Comparison of ENCODE assay signal across 2 cellular contexts in the genomic region with DNA sequence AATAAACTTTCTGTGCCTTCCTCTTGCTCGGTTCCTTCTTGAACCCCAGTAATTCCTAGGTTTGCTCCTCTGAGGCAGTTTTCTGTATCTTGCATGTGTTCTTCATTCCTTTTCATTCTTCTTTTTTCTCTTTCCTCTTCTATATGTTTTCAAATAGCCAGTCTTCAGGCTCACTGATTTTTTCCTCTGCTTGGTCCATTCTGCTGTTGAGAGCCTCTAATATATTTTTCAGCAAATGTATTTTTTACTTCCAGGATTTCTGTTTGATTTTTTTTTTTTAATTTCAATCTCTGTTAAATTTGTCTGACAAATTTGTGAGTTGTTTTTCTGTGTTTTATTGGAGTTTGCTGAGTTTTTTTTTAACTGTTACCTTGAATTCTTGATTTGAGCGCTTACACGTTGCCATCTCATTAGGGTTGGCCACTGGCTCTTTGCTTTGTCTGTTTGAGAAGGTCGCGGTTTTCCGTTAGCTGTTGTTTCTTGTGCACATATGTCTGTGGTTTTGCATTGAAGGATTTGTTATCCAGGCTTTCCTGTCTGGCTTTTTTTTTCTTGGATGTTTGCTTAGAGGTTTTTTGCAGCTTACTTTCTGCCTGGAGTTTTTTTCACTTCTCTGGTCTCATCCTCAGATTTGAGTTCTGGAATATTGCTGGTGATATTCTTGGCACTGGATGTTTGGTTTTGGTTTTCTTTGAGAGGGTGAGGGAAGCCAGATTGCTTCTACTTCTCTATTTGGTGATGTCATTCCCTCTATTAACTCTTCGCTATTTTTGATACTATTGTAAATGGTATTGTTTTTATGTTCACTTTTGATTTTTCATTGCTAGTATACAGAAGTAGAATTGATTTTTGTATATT.
TF ChIP-seq lines count a peak whose summit lies in the region.

No MANE protein-coding gene starts in this region.

TF ChIP-seq in HEK293, 187 proteins besides CTCF, POLR2A, EP300 and RAD21:
- TF ChIP-seq, protein P1, sequence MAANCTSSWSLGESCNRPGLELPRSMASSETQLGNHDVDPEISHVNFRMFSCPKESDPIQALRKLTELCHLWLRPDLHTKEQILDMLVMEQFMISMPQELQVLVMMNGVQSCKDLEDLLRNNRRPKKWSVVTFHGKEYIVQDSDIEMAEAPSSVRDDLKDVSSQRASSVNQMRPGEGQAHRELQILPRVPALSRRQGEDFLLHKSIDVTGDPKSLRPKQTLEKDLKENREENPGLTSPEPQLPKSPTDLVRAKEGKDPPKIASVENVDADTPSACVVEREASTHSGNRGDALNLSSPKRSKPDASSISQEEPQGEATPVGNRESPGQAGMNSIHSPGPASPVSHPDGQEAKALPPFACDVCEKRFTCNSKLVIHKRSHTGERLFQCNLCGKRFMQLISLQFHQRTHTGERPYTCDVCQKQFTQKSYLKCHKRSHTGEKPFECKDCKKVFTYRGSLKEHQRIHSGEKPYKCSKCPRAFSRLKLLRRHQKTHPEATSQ (tag by site-specific recombination; IDR thresholded peaks at IDR 0.05) = no peak
- TF ChIP-seq HOXC10 (CRISPR knock-in tag; IDR thresholded peaks at IDR 0.05) = no peak
- TF ChIP-seq, protein P2, sequence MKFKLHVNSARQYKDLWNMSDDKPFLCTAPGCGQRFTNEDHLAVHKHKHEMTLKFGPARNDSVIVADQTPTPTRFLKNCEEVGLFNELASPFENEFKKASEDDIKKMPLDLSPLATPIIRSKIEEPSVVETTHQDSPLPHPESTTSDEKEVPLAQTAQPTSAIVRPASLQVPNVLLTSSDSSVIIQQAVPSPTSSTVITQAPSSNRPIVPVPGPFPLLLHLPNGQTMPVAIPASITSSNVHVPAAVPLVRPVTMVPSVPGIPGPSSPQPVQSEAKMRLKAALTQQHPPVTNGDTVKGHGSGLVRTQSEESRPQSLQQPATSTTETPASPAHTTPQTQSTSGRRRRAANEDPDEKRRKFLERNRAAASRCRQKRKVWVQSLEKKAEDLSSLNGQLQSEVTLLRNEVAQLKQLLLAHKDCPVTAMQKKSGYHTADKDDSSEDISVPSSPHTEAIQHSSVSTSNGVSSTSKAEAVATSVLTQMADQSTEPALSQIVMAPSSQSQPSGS (tag by site-specific recombination; IDR thresholded peaks at IDR 0.05; ENCODE audit: low read depth) = peak; percentile 39; the same call in 1 of the 2 replicates
- TF ChIP-seq ZNF830 (tag by site-specific recombination; IDR thresholded peaks at IDR 0.05; ENCODE audit: low read depth) = no peak
- TF ChIP-seq, protein P3, sequence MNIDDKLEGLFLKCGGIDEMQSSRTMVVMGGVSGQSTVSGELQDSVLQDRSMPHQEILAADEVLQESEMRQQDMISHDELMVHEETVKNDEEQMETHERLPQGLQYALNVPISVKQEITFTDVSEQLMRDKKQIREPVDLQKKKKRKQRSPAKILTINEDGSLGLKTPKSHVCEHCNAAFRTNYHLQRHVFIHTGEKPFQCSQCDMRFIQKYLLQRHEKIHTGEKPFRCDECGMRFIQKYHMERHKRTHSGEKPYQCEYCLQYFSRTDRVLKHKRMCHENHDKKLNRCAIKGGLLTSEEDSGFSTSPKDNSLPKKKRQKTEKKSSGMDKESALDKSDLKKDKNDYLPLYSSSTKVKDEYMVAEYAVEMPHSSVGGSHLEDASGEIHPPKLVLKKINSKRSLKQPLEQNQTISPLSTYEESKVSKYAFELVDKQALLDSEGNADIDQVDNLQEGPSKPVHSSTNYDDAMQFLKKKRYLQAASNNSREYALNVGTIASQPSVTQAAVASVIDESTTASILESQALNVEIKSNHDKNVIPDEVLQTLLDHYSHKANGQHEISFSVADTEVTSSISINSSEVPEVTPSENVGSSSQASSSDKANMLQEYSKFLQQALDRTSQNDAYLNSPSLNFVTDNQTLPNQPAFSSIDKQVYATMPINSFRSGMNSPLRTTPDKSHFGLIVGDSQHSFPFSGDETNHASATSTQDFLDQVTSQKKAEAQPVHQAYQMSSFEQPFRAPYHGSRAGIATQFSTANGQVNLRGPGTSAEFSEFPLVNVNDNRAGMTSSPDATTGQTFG (tag by site-specific recombination; IDR thresholded peaks at IDR 0.05; ENCODE audit: borderline replicate concordance) = no peak

TF ChIP-seq in K562, 482 proteins besides CTCF, POLR2A, EP300 and RAD21:
- TF ChIP-seq, protein P4, sequence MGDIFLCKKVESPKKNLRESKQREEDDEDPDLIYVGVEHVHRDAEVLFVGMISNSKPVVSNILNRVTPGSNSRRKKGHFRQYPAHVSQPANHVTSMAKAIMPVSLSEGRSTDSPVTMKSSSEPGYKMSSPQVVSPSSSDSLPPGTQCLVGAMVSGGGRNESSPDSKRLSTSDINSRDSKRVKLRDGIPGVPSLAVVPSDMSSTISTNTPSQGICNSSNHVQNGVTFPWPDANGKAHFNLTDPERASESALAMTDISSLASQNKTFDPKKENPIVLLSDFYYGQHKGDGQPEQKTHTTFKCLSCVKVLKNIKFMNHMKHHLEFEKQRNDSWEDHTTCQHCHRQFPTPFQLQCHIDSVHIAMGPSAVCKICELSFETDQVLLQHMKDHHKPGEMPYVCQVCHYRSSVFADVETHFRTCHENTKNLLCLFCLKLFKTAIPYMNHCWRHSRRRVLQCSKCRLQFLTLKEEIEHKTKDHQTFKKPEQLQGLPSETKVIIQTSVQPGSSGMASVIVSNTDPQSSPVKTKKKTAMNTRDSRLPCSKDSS (IDR thresholded peaks at IDR 0.05; ENCODE audit: low read depth, partially characterized antibody) = peak; percentile 66
- TF ChIP-seq ELF1 (tag; IDR thresholded peaks at IDR 0.05) = no peak
- peak; percentile 72; the same call in 1 of the 2 replicates for TF ChIP-seq TRIM28 (IDR thresholded peaks at IDR 0.05)
- TF ChIP-seq CBX3 (IDR thresholded peaks at IDR 0.05; ENCODE audit: borderline replicate concordance in 1 of 2, low read length in 2 of 2) = 0 out of 3 replicates have a peak, but pooled peaks of 1 of the 2 experiments have one; percentile 31
